In the genomic region with DNA sequence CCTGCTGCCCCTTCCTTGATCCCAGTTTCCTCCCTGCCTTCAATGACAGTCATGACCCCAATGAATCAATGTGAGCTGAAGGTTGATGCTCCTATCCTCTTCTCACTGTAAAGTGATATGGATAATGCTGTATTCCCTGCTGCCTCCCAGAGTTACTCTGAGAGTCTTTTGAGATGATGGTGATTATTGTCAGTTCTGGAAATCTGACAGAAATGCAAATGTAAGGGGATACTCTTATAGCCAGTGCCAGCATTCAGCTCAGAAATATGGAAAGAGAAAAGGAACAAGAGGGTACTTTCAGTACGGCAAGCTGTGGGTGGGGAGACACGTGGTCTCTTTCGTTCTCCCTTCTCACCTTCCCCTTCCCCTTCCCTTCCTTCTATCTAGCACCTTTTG, we compare ENCODE assay signal across 19 cellular contexts.
"Had no signal": no experiment of that assay in that cellular context is flagged by ENCODE, and none has a peak within 500 bp of the region (broad histone marks: within the 10 kb centered on the region; RNA-seq: fewer than 3 reads in every experiment).

No MANE protein-coding gene starts in this region.

- H3K4me1 ChIP-seq: lower lobe of right lung, stomach, testis had no signal

- H3K4me1 Mint-ChIP-seq: activated CD4-positive, alpha-beta T cell treated with anti-CD3 and anti-CD28 coated beads, Interleukin-2, amount 10 ng/mL, durations not matched to agents 7 days and 5 days; activated naive CD4-positive, alpha-beta T cell treated with anti-CD3 and anti-CD28 coated beads, Interleukin-2, amount 10 ng/mL, durations not matched to agents 7 days and 5 days; stimulated activated effector memory CD8-positive, alpha-beta T cell treated with anti-CD3 and anti-CD28 coated beads, Interleukin-12 subunit alpha, Interleukin-12 subunit beta, amount 100 ng/mL, for 72 hours had no signal

- H3K4me3 Mint-ChIP-seq: activated CD4-positive, alpha-beta T cell treated with anti-CD3 and anti-CD28 coated beads, Interleukin-2, amount 10 ng/mL, durations not matched to agents 7 days and 5 days; activated CD8-positive, alpha-beta T cell treated with anti-CD3 and anti-CD28 coated beads, Interleukin-2, amount 10 ng/mL, durations not matched to agents 7 days and 5 days; activated naive CD4-positive, alpha-beta T cell treated with anti-CD3 and anti-CD28 coated beads, Interleukin-2, amount 10 ng/mL, durations not matched to agents 7 days and 5 days; activated T-cell treated with anti-CD3 and anti-CD28 coated beads, Interleukin-2, amount 50 U/mL, for 24 hours; stimulated activated effector memory CD8-positive, alpha-beta T cell treated with anti-CD3 and anti-CD28 coated beads, Interleukin-12 subunit alpha, Interleukin-12 subunit beta, amount 100 ng/mL, for 72 hours; T-helper 1 cell treated with Interleukin-12 subunit alpha and Interleukin-12 subunit beta and Interleukin-4 antibody, amounts not matched to agents 30 μg/mL and 1 μg/mL, for 36 hours; type B pancreatic cell had no signal

- H3K9me3 ChIP-seq: ovary, stomach, testis had no signal

- H2AFZ ChIP-seq: hepatocyte had no signal

- H3K4me3 ChIP-seq: hepatocyte, lower lobe of right lung, ovary, stomach, testis had no signal

- DNase-seq: activated CD4-positive, alpha-beta T cell treated with anti-CD3 and anti-CD28 coated beads, Interleukin-2, amount 10 ng/mL, durations not matched to agents 7 days and 5 days; activated CD8-positive, alpha-beta T cell treated with anti-CD3 and anti-CD28 coated beads, Interleukin-2, amount 10 ng/mL, durations not matched to agents 7 days and 5 days; activated naive CD4-positive, alpha-beta T cell treated with anti-CD3 and anti-CD28 coated beads, Interleukin-2, amount 10 ng/mL, durations not matched to agents 7 days and 5 days; activated T-cell treated with anti-CD3 and anti-CD28 coated beads, Interleukin-2, amount 50 U/mL, for 24 hours; aorta; cerebellar nuclear complex; islet precursor cell; left colon; lower lobe of right lung; ovary; stimulated activated CD4-positive, alpha-beta T cell treated with anti-CD3 and anti-CD28 coated beads, Interleukin-4, amount 100 ng/mL, for 24 hours; stomach; testis had no signal

- H3K36me3 ChIP-seq: ovary had no signal

- H3K9me3 Mint-ChIP-seq: stimulated activated effector memory CD8-positive, alpha-beta T cell treated with anti-CD3 and anti-CD28 coated beads, Interleukin-12 subunit alpha, Interleukin-12 subunit beta, amount 100 ng/mL, for 72 hours; type B pancreatic cell had no signal

- ATAC-seq: activated CD8-positive, alpha-beta T cell treated with anti-CD3 and anti-CD28 coated beads, Interleukin-2, amount 10 ng/mL, durations not matched to agents 7 days and 5 days; left colon; lower lobe of right lung; sciatic nerve; stimulated activated effector memory CD8-positive, alpha-beta T cell treated with anti-CD3 and anti-CD28 coated beads, Interleukin-12 subunit alpha, Interleukin-12 subunit beta, amount 100 ng/mL, for 72 hours had no signal

- H3K36me3 Mint-ChIP-seq: activated naive CD4-positive, alpha-beta T cell treated with anti-CD3 and anti-CD28 coated beads, Interleukin-2, amount 10 ng/mL, durations not matched to agents 7 days and 5 days; stimulated activated effector memory CD8-positive, alpha-beta T cell treated with anti-CD3 and anti-CD28 coated beads, Interleukin-12 subunit alpha, Interleukin-12 subunit beta, amount 100 ng/mL, for 72 hours had no signal

- H3K27ac ChIP-seq: hepatocyte, lower lobe of right lung, ovary, stomach, testis had no signal

- H3K27me3 ChIP-seq: hepatocyte, ovary, stomach, testis had no signal

- H3K27ac Mint-ChIP-seq: activated CD4-positive, alpha-beta T cell treated with anti-CD3 and anti-CD28 coated beads, Interleukin-2, amount 10 ng/mL, durations not matched to agents 7 days and 5 days; activated CD8-positive, alpha-beta T cell treated with anti-CD3 and anti-CD28 coated beads, Interleukin-2, amount 10 ng/mL, durations not matched to agents 7 days and 5 days; activated naive CD4-positive, alpha-beta T cell treated with anti-CD3 and anti-CD28 coated beads, Interleukin-2, amount 10 ng/mL, durations not matched to agents 7 days and 5 days; activated T-cell treated with anti-CD3 and anti-CD28 coated beads, Interleukin-2, amount 50 U/mL, for 24 hours; activated T-helper 2 cell treated with anti-CD3 and anti-CD28 coated beads, Interferon-gamma antibody, Interleukin-2, Interleukin-4, amounts not matched to agents 10 μg/mL and 5 μg/mL and 100 μg/mL, durations not matched to agents 14 hours and 24 hours and 36 hours; stimulated activated effector memory CD8-positive, alpha-beta T cell treated with anti-CD3 and anti-CD28 coated beads, Interleukin-12 subunit alpha, Interleukin-12 subunit beta, amount 100 ng/mL, for 72 hours; T-helper 1 cell treated with Interleukin-12 subunit alpha and Interleukin-12 subunit beta and Interleukin-4 antibody, amounts not matched to agents 30 μg/mL and 1 μg/mL, for 36 hours; type B pancreatic cell had no signal

- H3K27me3 Mint-ChIP-seq: type B pancreatic cell had no signal

- H3K79me2 ChIP-seq: hepatocyte had no signal

- H3K4me2 ChIP-seq: hepatocyte had no signal
